ENCODE assay signal across 1 cellular context in genomic region chr4:49510238-49510637, GRCh38.
TF ChIP-seq lines count a peak whose summit lies in the region.

No MANE protein-coding gene starts in this region.

TF ChIP-seq in HEK293, 187 proteins besides CTCF, POLR2A, EP300 and RAD21 (continued from another document):
- TF ChIP-seq, protein P1, sequence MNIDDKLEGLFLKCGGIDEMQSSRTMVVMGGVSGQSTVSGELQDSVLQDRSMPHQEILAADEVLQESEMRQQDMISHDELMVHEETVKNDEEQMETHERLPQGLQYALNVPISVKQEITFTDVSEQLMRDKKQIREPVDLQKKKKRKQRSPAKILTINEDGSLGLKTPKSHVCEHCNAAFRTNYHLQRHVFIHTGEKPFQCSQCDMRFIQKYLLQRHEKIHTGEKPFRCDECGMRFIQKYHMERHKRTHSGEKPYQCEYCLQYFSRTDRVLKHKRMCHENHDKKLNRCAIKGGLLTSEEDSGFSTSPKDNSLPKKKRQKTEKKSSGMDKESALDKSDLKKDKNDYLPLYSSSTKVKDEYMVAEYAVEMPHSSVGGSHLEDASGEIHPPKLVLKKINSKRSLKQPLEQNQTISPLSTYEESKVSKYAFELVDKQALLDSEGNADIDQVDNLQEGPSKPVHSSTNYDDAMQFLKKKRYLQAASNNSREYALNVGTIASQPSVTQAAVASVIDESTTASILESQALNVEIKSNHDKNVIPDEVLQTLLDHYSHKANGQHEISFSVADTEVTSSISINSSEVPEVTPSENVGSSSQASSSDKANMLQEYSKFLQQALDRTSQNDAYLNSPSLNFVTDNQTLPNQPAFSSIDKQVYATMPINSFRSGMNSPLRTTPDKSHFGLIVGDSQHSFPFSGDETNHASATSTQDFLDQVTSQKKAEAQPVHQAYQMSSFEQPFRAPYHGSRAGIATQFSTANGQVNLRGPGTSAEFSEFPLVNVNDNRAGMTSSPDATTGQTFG (tag by site-specific recombination; IDR thresholded peaks at IDR 0.05; ENCODE audit: borderline replicate concordance), result peak; percentile 78; the same call in 1 of the 2 replicates
- peak; percentile 80; the same call in 1 of the 2 replicates for TF ChIP-seq SALL2 (tag by site-specific recombination; IDR thresholded peaks at IDR 0.05; ENCODE audit: borderline replicate concordance)
- TF ChIP-seq ZNF473 (tag by site-specific recombination; IDR thresholded peaks at IDR 0.05), result peak; percentile 69; the same call in 1 of the 2 replicates
- TF ChIP-seq, protein P2, sequence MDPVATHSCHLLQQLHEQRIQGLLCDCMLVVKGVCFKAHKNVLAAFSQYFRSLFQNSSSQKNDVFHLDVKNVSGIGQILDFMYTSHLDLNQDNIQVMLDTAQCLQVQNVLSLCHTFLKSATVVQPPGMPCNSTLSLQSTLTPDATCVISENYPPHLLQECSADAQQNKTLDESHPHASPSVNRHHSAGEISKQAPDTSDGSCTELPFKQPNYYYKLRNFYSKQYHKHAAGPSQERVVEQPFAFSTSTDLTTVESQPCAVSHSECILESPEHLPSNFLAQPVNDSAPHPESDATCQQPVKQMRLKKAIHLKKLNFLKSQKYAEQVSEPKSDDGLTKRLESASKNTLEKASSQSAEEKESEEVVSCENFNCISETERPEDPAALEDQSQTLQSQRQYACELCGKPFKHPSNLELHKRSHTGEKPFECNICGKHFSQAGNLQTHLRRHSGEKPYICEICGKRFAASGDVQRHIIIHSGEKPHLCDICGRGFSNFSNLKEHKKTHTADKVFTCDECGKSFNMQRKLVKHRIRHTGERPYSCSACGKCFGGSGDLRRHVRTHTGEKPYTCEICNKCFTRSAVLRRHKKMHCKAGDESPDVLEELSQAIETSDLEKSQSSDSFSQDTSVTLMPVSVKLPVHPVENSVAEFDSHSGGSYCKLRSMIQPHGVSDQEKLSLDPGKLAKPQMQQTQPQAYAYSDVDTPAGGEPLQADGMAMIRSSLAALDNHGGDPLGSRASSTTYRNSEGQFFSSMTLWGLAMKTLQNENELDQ (tag by site-specific recombination; IDR thresholded peaks at IDR 0.05; ENCODE audit: low read depth), result 0 out of 2 replicates have a peak, but pooled peaks have one; percentile 46
- 0 out of 2 replicates have a peak, but pooled peaks have one; percentile 6 for TF ChIP-seq ZNF354C (tag by site-specific recombination; IDR thresholded peaks at IDR 0.05; ENCODE audit: borderline replicate concordance, low read depth)
- peak; percentile 34; the same call in 1 of the 2 replicates for TF ChIP-seq ZNF23 (tag by site-specific recombination; IDR thresholded peaks at IDR 0.05; ENCODE audit: borderline replicate concordance)
- 0 out of 2 replicates have a peak, but pooled peaks have one; percentile 14 for TF ChIP-seq ZNF560 (tag by site-specific recombination; IDR thresholded peaks at IDR 0.05; ENCODE audit: borderline replicate concordance)
- peak; percentile 69; the same call in 1 of the 2 replicates for TF ChIP-seq ZNF544 (tag by site-specific recombination; IDR thresholded peaks at IDR 0.05)
TF ChIP-seq in HEK293: peak in this region for 19; not testable (repeated sequence) for 168.
